ENCODE assay signal across 8 cellular contexts in the genomic region with DNA sequence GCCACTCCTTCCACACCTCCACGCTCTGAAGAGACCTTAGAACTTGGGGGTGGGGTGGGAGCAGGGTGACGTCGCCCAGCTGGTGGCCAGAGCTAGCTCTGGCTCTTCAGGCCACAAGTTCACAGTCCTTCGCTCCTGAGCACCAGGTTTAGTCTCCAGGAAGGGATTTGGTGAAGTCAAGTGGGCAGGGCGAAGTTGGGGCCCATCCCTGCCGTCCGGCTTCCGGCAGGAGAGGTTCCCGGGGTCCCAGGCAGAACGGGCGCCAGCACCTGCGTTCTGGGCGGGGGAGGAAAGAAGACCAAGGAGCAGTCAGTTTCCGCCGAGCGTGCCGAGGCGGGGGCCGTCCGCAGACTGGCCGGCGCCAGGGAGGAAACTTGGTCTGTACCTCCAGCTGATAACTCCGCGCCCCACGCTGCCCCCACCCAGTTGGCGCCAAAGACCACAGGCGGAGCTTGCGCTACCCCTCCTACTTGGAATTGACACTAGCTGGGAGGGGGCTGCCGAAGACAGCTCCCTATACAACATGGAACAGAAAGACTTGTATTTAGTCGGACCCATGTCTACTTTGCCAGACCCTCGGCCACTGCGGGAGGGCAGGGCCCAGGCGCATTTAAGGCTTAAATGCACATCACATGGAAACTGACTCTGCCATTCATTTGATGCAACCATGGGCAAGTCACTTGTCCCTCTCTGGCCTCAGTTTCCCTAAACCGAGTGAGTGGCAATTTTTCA. TPM values are rescaled to one million over a fixed set of nuclear protein-coding genes. Genes with fewer than 3 reads are reported as not detected.
DNase-seq lines count a peak whose midpoint lies in the region; ATAC-seq, FAIRE-seq and TF ChIP-seq lines count a peak whose summit lies in the region.

No MANE protein-coding gene starts in this region.

- peaks cover 12% of the 10 kb centered on the region for H3K36me3 Mint-ChIP-seq in CD4-positive, CD25-positive, alpha-beta regulatory T cell
- H3K36me3 Mint-ChIP-seq in T-cell (peaks cover 8% of the 10 kb centered on the region), memory B cell (peaks cover 7% of the 10 kb centered on the region)

- intact Hi-C loops in thyroid gland (cut with DNase I) = no loop called here

- TF ChIP-seq CTCF in thyroid gland (IDR thresholded peaks at IDR 0.05) = no peak

- peak overlapping the region; percentile 89 to 99 (median 97) for H3K4me3 Mint-ChIP-seq in CD4-positive, CD25-positive, alpha-beta regulatory T cell
- H3K4me3 Mint-ChIP-seq in T-cell (peak overlapping the region; percentile 85 to 96 (median 95)), memory B cell (peak overlapping the region; percentile 97)

- CTCF ChIA-PET in T-cell (lab: Charles Lee) = interaction anchor here (0.6 to 1.8 kb wide), 6 partner anchors 13 to 84 kb away, joined by 3 to 16 read pairs (median 3); no protein-coding TSS in a partner anchor

- H3K27ac Mint-ChIP-seq in CD4-positive, CD25-positive, alpha-beta regulatory T cell = peak overlapping the region; percentile 90 to 98 (median 96)
- peak overlapping the region; percentile 87 to 89 for H3K27ac Mint-ChIP-seq in T-cell
- peak overlapping the region; percentile 89 for H3K27ac Mint-ChIP-seq in memory B cell

- TF ChIP-seq POLR2A in thyroid gland (IDR thresholded peaks at IDR 0.05) = peak; percentile 30 to 80

- ATAC-seq in CD4-positive, CD25-positive, alpha-beta regulatory T cell (ENCODE audit: low read depth in 2 of 2) = no peak
- no peak for ATAC-seq in T-cell (replicated peaks in 1 of 4)
- no peak for ATAC-seq in memory B cell (ENCODE audit: low read depth)
- no peak for ATAC-seq in GM18517 (IDR thresholded peaks at IDR 0.05; ENCODE audit: unreplicated experiment)

- peak overlapping the region; percentile 97 for H3K4me3 ChIP-seq in CD4-positive, CD25-positive, alpha-beta regulatory T cell (ENCODE audit: low read depth, low read length)
- H3K4me3 ChIP-seq in thyroid gland (replicated peaks in 1 of 3) = peak overlapping the region; percentile 69 to 87 (median 73)

- 0 to 1% methylated on average over 15 to 28 of the region's 34 CpGs for WGBS in thyroid gland, 2 donors

- H3K27me3 ChIP-seq in CD4-positive, CD25-positive, alpha-beta regulatory T cell (ENCODE audit: control insufficient read depth, insufficient read depth, low read length) = no peaks in the 10 kb centered on the region
- H3K27me3 ChIP-seq in thyroid gland = no peaks in the 10 kb centered on the region

- no peaks in the 10 kb centered on the region for H3K9me3 ChIP-seq in CD4-positive, CD25-positive, alpha-beta regulatory T cell (ENCODE audit: control insufficient read depth in 2 of 2, low read length in 2 of 2)
- no peaks in the 10 kb centered on the region for H3K9me3 ChIP-seq in thyroid gland

- peaks cover 71% of the 10 kb centered on the region for H3K4me1 ChIP-seq in CD4-positive, CD25-positive, alpha-beta regulatory T cell (ENCODE audit: control insufficient read depth, insufficient read depth, low read length, poor library complexity, severe bottlenecking)
- peaks cover 53 to 65% of the 10 kb centered on the region in 2 donors for H3K4me1 ChIP-seq in thyroid gland

- H3K27me3 Mint-ChIP-seq in CD4-positive, CD25-positive, alpha-beta regulatory T cell = peaks cover 15% of the 10 kb centered on the region
- no peaks in the 10 kb centered on the region for H3K27me3 Mint-ChIP-seq in T-cell
- no peaks in the 10 kb centered on the region for H3K27me3 Mint-ChIP-seq in memory B cell

- no peaks in the 10 kb centered on the region for H3K36me3 ChIP-seq in CD4-positive, CD25-positive, alpha-beta regulatory T cell (ENCODE audit: control insufficient read depth, insufficient read depth, low read length)
- H3K36me3 ChIP-seq in thyroid gland = peaks cover 12 to 23% of the 10 kb centered on the region in 2 donors

- no peaks in the 10 kb centered on the region for H3K9me3 Mint-ChIP-seq in CD4-positive, CD25-positive, alpha-beta regulatory T cell
- no peaks in the 10 kb centered on the region for H3K9me3 Mint-ChIP-seq in T-cell
- H3K9me3 Mint-ChIP-seq in memory B cell = no peaks in the 10 kb centered on the region

- no peak for FAIRE-seq in GM19239 (lab: Jason Lieb, UNC)

- H3K4me1 Mint-ChIP-seq in CD4-positive, CD25-positive, alpha-beta regulatory T cell = peaks cover 12 to 77% (median 45%) of the 10 kb centered on the region in 4 donors
- peaks cover 69 to 81% (median 79%) of the 10 kb centered on the region in 3 donors for H3K4me1 Mint-ChIP-seq in T-cell
- H3K4me1 Mint-ChIP-seq in memory B cell = peaks cover 60% of the 10 kb centered on the region

- peak overlapping the region; percentile 88 for H3K27ac ChIP-seq in CD4-positive, CD25-positive, alpha-beta regulatory T cell (ENCODE audit: insufficient read depth, low read length, poor library complexity, severe bottlenecking)
- H3K27ac ChIP-seq in cingulate gyrus (ENCODE audit: low read depth, low read length) (peak overlapping the region; percentile 90), thyroid gland (peak overlapping the region; percentile 96 to 99 (median 98))

- POLR2A ChIA-PET in T-cell (lab: Charles Lee) = interaction anchor here in 1 of 2 donors (0.5 to 0.6 kb wide), 2 partner anchors 13 to 14 kb away, joined by 4 to 5 read pairs; no protein-coding TSS in a partner anchor

- DNase-seq in CD4-positive, CD25-positive, alpha-beta regulatory T cell = peak in 2 of 3 donors; percentile 20 to 56
- DNase-seq in HT1080 (ENCODE audit: low read depth) (peak; percentile 84), T-cell (peak in 4 of 34 experiments; percentile 10 to 44 (median 38)), memory B cell (ENCODE audit: low spot score in 2 of 2) (no peak), thyroid gland (peak; percentile 82 to 85), GM19239 (ENCODE audit: insufficient read length, low spot score) (no peak)

RNA-seq across cellular contexts. Expression of gene ID3, which starts 1.0 kb away (rescaled TPM):
- 51.1 TPM for total RNA-seq in CD4-positive, CD25-positive, alpha-beta regulatory T cell
- 10 to 100 TPM; 35.9 to 56.9 (median 48.0) TPM for polyA plus RNA-seq in CD4-positive, CD25-positive, alpha-beta regulatory T cell
- total RNA-seq in HT1080 (2014; rRNA removed; shearing (Covaris generic)) = 334 and 359 TPM in 2 replicates
- 215 and 283 TPM in 2 replicates for polyA plus RNA-seq in HT1080 (2015; cell fraction: cytosol; rRNA removed)
- 171 and 175 TPM in 2 replicates for polyA plus RNA-seq in HT1080 (2015; cell fraction: nucleus; rRNA removed)
- total RNA-seq in T-cell (10 to 100 TPM; 20.7 to 99.7 (median 81.3) TPM), thyroid gland (100 to 1,000 TPM; 279 to 388 (median 343) TPM)

RNA-seq across cellular contexts. Expression of gene E2F2, which starts 27.3 kb away (rescaled TPM):
- 13.8 TPM for total RNA-seq in CD4-positive, CD25-positive, alpha-beta regulatory T cell
- 1 to 10 TPM; 2.3 to 7.1 (median 3.7) TPM for polyA plus RNA-seq in CD4-positive, CD25-positive, alpha-beta regulatory T cell
- total RNA-seq in HT1080 (2014; rRNA removed; shearing (Covaris generic)) = 4.3 and 5.6 TPM in 2 replicates
- polyA plus RNA-seq in HT1080 (2015; cell fraction: cytosol; rRNA removed) = 1.4 TPM in 2 replicates
- polyA plus RNA-seq in HT1080 (2015; cell fraction: nucleus; rRNA removed) = 1.9 TPM in 2 replicates
- total RNA-seq in T-cell (1 to 10 TPM; 1.7 to 3.1 (median 2.5) TPM), thyroid gland (under 1 TPM in 3 of 4 donors, not detected in 1; 0.10 to 0.27 (median 0.17) TPM)

Comparison
In these comparisons a context has a peak if more than half of its experiments do, and no peak if none do; other contexts are left out.
1. DNase-seq: peak in CD4-positive, CD25-positive, alpha-beta regulatory T cell (2 of 3), HT1080 (single experiment) and thyroid gland (2 of 2); none in memory B cell (0 of 2) and GM19239 (single experiment).
2. Peak in every context shown above with its lines, with median percentiles within 50 percentile points of each other: H3K27ac ChIP-seq, H3K27ac Mint-ChIP-seq and H3K4me3 Mint-ChIP-seq.